In genomic region chr15:32908135-32908801, GRCh38 we compare ENCODE assay signal across 8 cellular contexts.
DNase-seq lines count a peak whose midpoint lies in the region; ATAC-seq and TF ChIP-seq lines count a peak whose summit lies in the region.

No MANE protein-coding gene starts in this region.

- peak overlapping the region; percentile 80 for H3K4me2 ChIP-seq in OCI-LY3 (ENCODE audit: low read length)

- H3K27me3 ChIP-seq in OCI-LY3 (ENCODE audit: low read depth, low read length), result 0 out of 2 replicates have a peak, but pooled peaks cover 5% of the 10 kb centered on the region
- H3K27me3 ChIP-seq in muscle layer of duodenum (ENCODE audit: low read depth, low read length), result no peaks in the 10 kb centered on the region
- no peaks in the 10 kb centered on the region for H3K27me3 ChIP-seq in SJCRH30

- H3K4me3 ChIP-seq in OCI-LY3 (ENCODE audit: low read length) (peak overlapping the region; percentile 58), muscle layer of duodenum (ENCODE audit: low read depth in 1 of 2, low read length in 2 of 2) (no peak overlapping the region), SJCRH30 (no peak overlapping the region)

- H3K9ac ChIP-seq in OCI-LY3 (ENCODE audit: low read length), result peak overlapping the region; percentile 14

- peak overlapping the region; percentile 57 for H3K27ac ChIP-seq in OCI-LY3 (ENCODE audit: low read length)
- peak overlapping the region; percentile 35 for H3K27ac ChIP-seq in muscle layer of duodenum (ENCODE audit: low read length)
- H3K27ac ChIP-seq in SJCRH30, result no peak overlapping the region

- H3K79me2 ChIP-seq in OCI-LY3 (ENCODE audit: low read length), result no peaks in the 10 kb centered on the region

- no peaks in the 10 kb centered on the region for H3K9me3 ChIP-seq in OCI-LY3 (ENCODE audit: insufficient read depth, low read length)
- H3K9me3 ChIP-seq in muscle layer of duodenum (ENCODE audit: control insufficient read depth in 1 of 2, low read length in 2 of 2), result no peaks in the 10 kb centered on the region
- no peaks in the 10 kb centered on the region; the same call in 1 of the 2 replicates for H3K9me3 ChIP-seq in SJCRH30 (replicated peaks)

- no peak overlapping the region for H2AFZ ChIP-seq in OCI-LY3 (ENCODE audit: low read depth, low read length)

- no peak for TF ChIP-seq CTCF in OCI-LY3 (IDR thresholded peaks at IDR 0.05; ENCODE audit: low read depth, low read length)

- H4K20me1 ChIP-seq in OCI-LY3 (ENCODE audit: insufficient read depth, low read length), result no peaks in the 10 kb centered on the region

- no peaks in the 10 kb centered on the region for H3K9me3 Mint-ChIP-seq in T-helper 2 cell treated with Interferon-gamma antibody and Interleukin-4, amounts not matched to agents 5 μg/mL and 100 μg/mL, for 36 hours

- H3K27ac Mint-ChIP-seq in T-helper 2 cell treated with Interferon-gamma antibody and Interleukin-4, amounts not matched to agents 5 μg/mL and 100 μg/mL, for 36 hours, result no peak overlapping the region

- peaks cover 2% of the 10 kb centered on the region for H3K27me3 Mint-ChIP-seq in T-helper 2 cell treated with Interferon-gamma antibody and Interleukin-4, amounts not matched to agents 5 μg/mL and 100 μg/mL, for 36 hours (ENCODE audit: low read depth)

- H3K4me1 Mint-ChIP-seq in T-helper 2 cell treated with Interferon-gamma antibody and Interleukin-4, amounts not matched to agents 5 μg/mL and 100 μg/mL, for 36 hours (ENCODE audit: low read depth), result no peaks in the 10 kb centered on the region

- DNase-seq in SJCRH30 (no peak), COLO829 (ENCODE audit: low spot score) (no peak), NCI-H774 (lab: John Stamatoyannopoulos, UW) (no peak)
- no peak for DNase-seq in T-helper 2 cell treated with Interferon-gamma antibody and Interleukin-4, amounts not matched to agents 5 μg/mL and 100 μg/mL, for 36 hours (ENCODE audit: low spot score)

- peak; percentile 69 for ATAC-seq in GM18861 (IDR thresholded peaks at IDR 0.05; ENCODE audit: unreplicated experiment)
- peak; percentile 92 for ATAC-seq in HG02798 (IDR thresholded peaks at IDR 0.05; ENCODE audit: poor library complexity, unreplicated experiment)

- H3K4me1 ChIP-seq in OCI-LY3 (ENCODE audit: low read length) (peaks cover 48% of the 10 kb centered on the region), muscle layer of duodenum (ENCODE audit: control insufficient read depth in 1 of 2, insufficient read depth in 2 of 2, low read length in 2 of 2) (peaks cover 4 to 7% of the 10 kb centered on the region in 2 donors), SJCRH30 (peaks cover 9% of the 10 kb centered on the region; the same call in 1 of the 2 replicates)

- no peaks in the 10 kb centered on the region for H3K36me3 Mint-ChIP-seq in T-helper 2 cell treated with Interferon-gamma antibody and Interleukin-4, amounts not matched to agents 5 μg/mL and 100 μg/mL, for 36 hours (ENCODE audit: low read depth)

- H3K36me3 ChIP-seq in OCI-LY3 (replicated peaks; ENCODE audit: low read depth, low read length) (no peaks in the 10 kb centered on the region), muscle layer of duodenum (ENCODE audit: control insufficient read depth in 1 of 2, insufficient read depth in 2 of 2, low read length in 2 of 2) (no peaks in the 10 kb centered on the region), SJCRH30 (peaks cover 13% of the 10 kb centered on the region; the same call in 1 of the 2 replicates)

- no peak overlapping the region for H3K4me3 Mint-ChIP-seq in T-helper 2 cell treated with Interferon-gamma antibody and Interleukin-4, amounts not matched to agents 5 μg/mL and 100 μg/mL, for 36 hours
